In the genomic region with DNA sequence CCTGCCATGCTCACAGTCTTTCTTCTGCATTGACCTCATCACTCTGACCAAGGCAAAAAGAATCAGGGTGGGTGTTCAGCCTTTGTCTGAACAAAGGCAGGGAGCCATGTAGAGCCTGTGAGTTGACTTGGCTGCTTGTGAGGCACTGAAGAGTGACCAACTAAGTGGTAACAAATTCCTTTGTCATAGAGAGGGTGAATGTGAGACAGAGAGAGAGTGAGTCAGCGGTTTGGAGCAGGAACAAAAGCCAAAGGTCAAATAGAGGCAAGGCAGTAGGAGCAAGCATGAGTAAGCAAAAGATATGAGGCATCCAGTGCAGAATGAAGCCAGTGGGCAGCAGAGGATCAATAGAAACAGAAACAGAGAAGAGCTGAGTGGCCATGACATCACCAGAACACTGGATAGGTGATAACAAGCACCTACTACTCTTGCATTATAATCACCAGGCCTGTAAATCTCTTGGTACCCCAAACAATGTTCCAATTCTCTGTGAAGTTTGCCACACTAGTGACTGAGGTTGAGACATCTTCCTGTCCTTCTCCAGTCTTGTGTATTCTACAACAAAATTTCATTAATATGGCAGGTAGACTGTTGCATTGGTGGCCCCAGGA, we compare ENCODE assay signal across 8 cellular contexts.
DNase-seq lines count a peak whose midpoint lies in the region; ATAC-seq and TF ChIP-seq lines count a peak whose summit lies in the region.

No MANE protein-coding gene starts in this region.

- ATAC-seq in GM19324 (IDR thresholded peaks at IDR 0.05; ENCODE audit: low FRiP score, unreplicated experiment) (peak; percentile 77), HG02678 (IDR thresholded peaks at IDR 0.05; ENCODE audit: unreplicated experiment) (no peak), GM21526 (IDR thresholded peaks at IDR 0.05; ENCODE audit: low FRiP score, unreplicated experiment) (no peak)

- peak; percentile 89 for DNase-seq in AG08395 (ENCODE audit: low spot score)
- DNase-seq in HT-29 (ENCODE audit: low spot score), result peak; percentile 73
- peak; percentile 75 to 95 (median 90) for DNase-seq in adrenal gland
- peak; percentile 100 for DNase-seq in kidney tubule cell (ENCODE audit: low spot score)
- no peak for DNase-seq in NCI-H82 treated with DMSO at 0.1 percent for 48 hours (lab: John Stamatoyannopoulos, UW; ENCODE audit: unreplicated experiment)

- WGBS in adrenal gland, 4 donors, result 22 to 35% (median 27%) methylated on average over 1 of the region's 1 CpG

- no peaks in the 10 kb centered on the region for H3K27me3 ChIP-seq in adrenal gland

- intact Hi-C loops in adrenal gland (cut with DNase I), result no loop called here

- H3K9me3 ChIP-seq in adrenal gland (replicated peaks in 1 of 3), result no peaks in the 10 kb centered on the region

- no peak overlapping the region for H3K4me3 ChIP-seq in adrenal gland

- TF ChIP-seq CTCF in adrenal gland (IDR thresholded peaks at IDR 0.05), result peak in 5 of 6 experiments; percentile 28 to 58 (median 45)

- TF ChIP-seq POLR2A in adrenal gland (IDR thresholded peaks at IDR 0.05), result peak in 1 of 2 donors; percentile 89

- peaks cover 19 to 21% of the 10 kb centered on the region in 2 donors for H3K4me1 ChIP-seq in adrenal gland (replicated peaks in 1 of 2)

- no peaks in the 10 kb centered on the region for H3K36me3 ChIP-seq in adrenal gland (replicated peaks in 1 of 2)

- peak overlapping the region; percentile 8 to 94 (median 81) for H3K27ac ChIP-seq in adrenal gland
